ENCODE assay signal across 10 cellular contexts in the genomic region with DNA sequence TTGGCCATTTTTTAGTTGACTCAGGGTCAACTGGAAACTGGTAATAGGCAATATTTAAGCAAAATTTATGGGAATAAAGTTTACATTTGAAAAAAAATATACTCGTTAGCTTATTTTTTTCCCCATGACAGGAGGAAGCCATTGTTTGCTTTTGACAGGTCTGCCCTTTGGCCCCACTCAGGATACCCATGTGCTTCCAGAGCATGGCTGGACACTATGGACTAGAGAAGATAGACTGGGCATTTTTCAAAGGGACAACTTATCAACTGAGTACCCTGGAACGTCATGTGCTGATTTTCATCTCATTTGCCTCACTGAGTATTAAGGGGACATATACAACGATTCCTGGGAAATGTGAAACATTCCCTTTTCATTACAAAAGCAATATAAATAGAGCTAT.
"Had no signal": no experiment of that assay in that cellular context is flagged by ENCODE, and none has a peak within 500 bp of the region (broad histone marks: within the 10 kb centered on the region; RNA-seq: fewer than 3 reads in every experiment).

No MANE protein-coding gene starts in this region.

- FAIRE-seq: K562 had no signal

- DNase-seq: GM23248, GOT3, H7, HFFc6, IMR-90, KG1 had no signal

- H3K9ac ChIP-seq: GM23248 had no signal

- H3K9me3 Mint-ChIP-seq: HFFc6 had no signal

- H2AFZ ChIP-seq: GM23248 had no signal

- H3K4me3 ChIP-seq: GM23248, HAP-1, K562 had no signal

- H3K36me3 ChIP-seq: HAP-1 had no signal

- H3K4me3 Mint-ChIP-seq: HFFc6 had no signal

- H3K9me3 ChIP-seq: HAP-1 had no signal

- H3K27ac Mint-ChIP-seq: HFFc6 had no signal

- H3K27ac ChIP-seq: GM23248, HL-60 had no signal

- ATAC-seq: HCT116, K562 had no signal

- H3K4me1 ChIP-seq: HAP-1 had no signal
